Comparison of ENCODE assay signal across 12 cellular contexts in genomic region chr14:68408680-68409079, GRCh38.
DNase-seq lines count a peak whose midpoint lies in the region; ATAC-seq and TF ChIP-seq lines count a peak whose summit lies in the region.
"Had no signal": no experiment of that assay in that cellular context is flagged by ENCODE, and none has a peak within 500 bp of the region (broad histone marks: within the 10 kb centered on the region; RNA-seq: fewer than 3 reads in every experiment).

No MANE protein-coding gene starts in this region.

- CTCF ChIA-PET in activated CD8-positive, alpha-beta memory T cell treated with anti-CD3 and anti-CD28 coated beads, Interleukin-2, amount 10 ng/mL, durations not matched to agents 7 days and 5 days (lab: Charles Lee) = interaction anchor here (1.1 to 2.7 kb wide), 6 partner anchors 101 to 571 kb away, joined by 3 to 13 read pairs (median 6); no protein-coding TSS in a partner anchor

- H3K4me3 Mint-ChIP-seq in activated naive CD8-positive, alpha-beta T cell treated with anti-CD3 and anti-CD28 coated beads, Interleukin-2, amount 10 ng/mL, durations not matched to agents 7 days and 5 days = no peak overlapping the region
- H3K4me3 Mint-ChIP-seq in activated naive CD8-positive, alpha-beta T cell treated with anti-CD3 and anti-CD28 coated beads for 36 hours = no peak overlapping the region
- no peak overlapping the region for H3K4me3 Mint-ChIP-seq in activated CD8-positive, alpha-beta memory T cell treated with anti-CD3 and anti-CD28 coated beads, Interleukin-2, amount 10 ng/mL, durations not matched to agents 7 days and 5 days

- H3K36me3 Mint-ChIP-seq in activated naive CD8-positive, alpha-beta T cell treated with anti-CD3 and anti-CD28 coated beads, Interleukin-2, amount 10 ng/mL, durations not matched to agents 7 days and 5 days = no peaks in the 10 kb centered on the region
- peaks cover 2% of the 10 kb centered on the region for H3K36me3 Mint-ChIP-seq in activated naive CD8-positive, alpha-beta T cell treated with anti-CD3 and anti-CD28 coated beads for 36 hours
- H3K36me3 Mint-ChIP-seq in activated CD8-positive, alpha-beta memory T cell treated with anti-CD3 and anti-CD28 coated beads, Interleukin-2, amount 10 ng/mL, durations not matched to agents 7 days and 5 days = no peaks in the 10 kb centered on the region

- TF ChIP-seq CTCF in OCI-LY3 (IDR thresholded peaks at IDR 0.05; ENCODE audit: low read depth, low read length) (peak; percentile 54), fibroblast of mammary gland (conservative IDR thresholded peaks at IDR 0.05; ENCODE audit: control insufficient read depth, insufficient read depth, low read depth, low read length) (peak; percentile 38), upper lobe of right lung (IDR thresholded peaks at IDR 0.05) (no peak)

- no peak for DNase-seq in activated naive CD8-positive, alpha-beta T cell treated with anti-CD3 and anti-CD28 coated beads, Interleukin-2, amount 10 ng/mL, durations not matched to agents 7 days and 5 days
- DNase-seq in activated naive CD8-positive, alpha-beta T cell treated with anti-CD3 and anti-CD28 coated beads for 36 hours = no peak
- peak; percentile 79 for DNase-seq in fibroblast of mammary gland (ENCODE audit: low read depth)
- DNase-seq in upper lobe of right lung = no peak
- DNase-seq in activated CD8-positive, alpha-beta memory T cell treated with anti-CD3 and anti-CD28 coated beads, Interleukin-2, amount 10 ng/mL, durations not matched to agents 7 days and 5 days = no peak
- DNase-seq in NCI-H146 treated with DMSO at 0.1 percent for 48 hours (lab: John Stamatoyannopoulos, UW; ENCODE audit: unreplicated experiment) = no peak
- DNase-seq in activated T-cell treated with anti-CD3 and anti-CD28 coated beads for 4 hours = no peak
- DNase-seq: effector memory CD4-positive, alpha-beta T cell; KG1; Right ventricle myocardium superior had no signal

- H3K27me3 Mint-ChIP-seq in activated naive CD8-positive, alpha-beta T cell treated with anti-CD3 and anti-CD28 coated beads, Interleukin-2, amount 10 ng/mL, durations not matched to agents 7 days and 5 days = no peaks in the 10 kb centered on the region
- no peaks in the 10 kb centered on the region for H3K27me3 Mint-ChIP-seq in activated naive CD8-positive, alpha-beta T cell treated with anti-CD3 and anti-CD28 coated beads for 36 hours
- H3K27me3 Mint-ChIP-seq in activated CD8-positive, alpha-beta memory T cell treated with anti-CD3 and anti-CD28 coated beads, Interleukin-2, amount 10 ng/mL, durations not matched to agents 7 days and 5 days = no peaks in the 10 kb centered on the region

- H3K9ac ChIP-seq in OCI-LY3 (ENCODE audit: low read length) = no peak overlapping the region

- H3K9me3 ChIP-seq in OCI-LY3 (ENCODE audit: insufficient read depth, low read length) (no peaks in the 10 kb centered on the region), upper lobe of right lung (no peaks in the 10 kb centered on the region)
- H3K9me3 ChIP-seq: right atrium auricular region had no signal

- no peaks in the 10 kb centered on the region for H4K20me1 ChIP-seq in OCI-LY3 (ENCODE audit: insufficient read depth, low read length)

- no peaks in the 10 kb centered on the region for H3K9me3 Mint-ChIP-seq in activated naive CD8-positive, alpha-beta T cell treated with anti-CD3 and anti-CD28 coated beads, Interleukin-2, amount 10 ng/mL, durations not matched to agents 7 days and 5 days
- no peaks in the 10 kb centered on the region for H3K9me3 Mint-ChIP-seq in activated naive CD8-positive, alpha-beta T cell treated with anti-CD3 and anti-CD28 coated beads for 36 hours
- no peaks in the 10 kb centered on the region for H3K9me3 Mint-ChIP-seq in activated CD8-positive, alpha-beta memory T cell treated with anti-CD3 and anti-CD28 coated beads, Interleukin-2, amount 10 ng/mL, durations not matched to agents 7 days and 5 days (ENCODE audit: low read depth)

- H3K4me1 Mint-ChIP-seq in activated naive CD8-positive, alpha-beta T cell treated with anti-CD3 and anti-CD28 coated beads, Interleukin-2, amount 10 ng/mL, durations not matched to agents 7 days and 5 days = peaks cover 27% of the 10 kb centered on the region
- H3K4me1 Mint-ChIP-seq in activated naive CD8-positive, alpha-beta T cell treated with anti-CD3 and anti-CD28 coated beads for 36 hours = peaks cover 32% of the 10 kb centered on the region
- H3K4me1 Mint-ChIP-seq in activated CD8-positive, alpha-beta memory T cell treated with anti-CD3 and anti-CD28 coated beads, Interleukin-2, amount 10 ng/mL, durations not matched to agents 7 days and 5 days = peaks cover 21% of the 10 kb centered on the region

- no peak overlapping the region for H3K27ac Mint-ChIP-seq in activated naive CD8-positive, alpha-beta T cell treated with anti-CD3 and anti-CD28 coated beads, Interleukin-2, amount 10 ng/mL, durations not matched to agents 7 days and 5 days
- no peak overlapping the region for H3K27ac Mint-ChIP-seq in activated naive CD8-positive, alpha-beta T cell treated with anti-CD3 and anti-CD28 coated beads for 36 hours
- H3K27ac Mint-ChIP-seq in activated CD8-positive, alpha-beta memory T cell treated with anti-CD3 and anti-CD28 coated beads, Interleukin-2, amount 10 ng/mL, durations not matched to agents 7 days and 5 days = no peak overlapping the region

- no peak overlapping the region for H3K4me3 ChIP-seq in OCI-LY3 (ENCODE audit: low read length)
- H3K4me3 ChIP-seq in fibroblast of mammary gland (ENCODE audit: control insufficient read depth, low read depth, low read length) = no peak overlapping the region
- H3K4me3 ChIP-seq in upper lobe of right lung = no peak overlapping the region
- H3K4me3 ChIP-seq: right atrium auricular region had no signal

- no peaks in the 10 kb centered on the region for H3K27me3 ChIP-seq in OCI-LY3 (ENCODE audit: low read depth, low read length)
- H3K27me3 ChIP-seq in upper lobe of right lung = no peaks in the 10 kb centered on the region
- H3K27me3 ChIP-seq: right atrium auricular region had no signal

- peak; percentile 87 for ATAC-seq in activated naive CD8-positive, alpha-beta T cell treated with anti-CD3 and anti-CD28 coated beads, Interleukin-2, amount 10 ng/mL, durations not matched to agents 7 days and 5 days (ENCODE audit: low read depth)
- ATAC-seq in upper lobe of right lung = peak; percentile 57
- ATAC-seq in activated CD8-positive, alpha-beta memory T cell treated with anti-CD3 and anti-CD28 coated beads, Interleukin-2, amount 10 ng/mL, durations not matched to agents 7 days and 5 days = no peak

- H3K27ac ChIP-seq in OCI-LY3 (ENCODE audit: low read length) = no peak overlapping the region
- no peak overlapping the region for H3K27ac ChIP-seq in upper lobe of right lung
- H3K27ac ChIP-seq: right atrium auricular region had no signal

- H3K79me2 ChIP-seq in OCI-LY3 (ENCODE audit: low read length) = no peaks in the 10 kb centered on the region

- intact Hi-C loops in upper lobe of right lung (cut with DNase I) = no loop called here

- H3K4me1 ChIP-seq in OCI-LY3 (ENCODE audit: low read length) (peaks cover 27% of the 10 kb centered on the region), upper lobe of right lung (peaks cover 12% of the 10 kb centered on the region)

- POLR2A ChIA-PET in activated naive CD8-positive, alpha-beta T cell treated with anti-CD3 and anti-CD28 coated beads, Interleukin-2, amount 10 ng/mL, durations not matched to agents 7 days and 5 days (lab: Charles Lee) = interaction anchor here (1.0 to 1.2 kb wide), 2 partner anchors 157 to 382 kb away, joined by 3 read pairs; no protein-coding TSS in a partner anchor

- no peak overlapping the region for H3K4me2 ChIP-seq in OCI-LY3 (ENCODE audit: low read length)

- H3K36me3 ChIP-seq in OCI-LY3 (replicated peaks; ENCODE audit: low read depth, low read length) (no peaks in the 10 kb centered on the region), upper lobe of right lung (no peaks in the 10 kb centered on the region)
- H3K36me3 ChIP-seq: right atrium auricular region had no signal

- H2AFZ ChIP-seq in OCI-LY3 (ENCODE audit: low read depth, low read length) = no peak overlapping the region
